8 cellular contexts compared by ENCODE assay signal in the genomic region with DNA sequence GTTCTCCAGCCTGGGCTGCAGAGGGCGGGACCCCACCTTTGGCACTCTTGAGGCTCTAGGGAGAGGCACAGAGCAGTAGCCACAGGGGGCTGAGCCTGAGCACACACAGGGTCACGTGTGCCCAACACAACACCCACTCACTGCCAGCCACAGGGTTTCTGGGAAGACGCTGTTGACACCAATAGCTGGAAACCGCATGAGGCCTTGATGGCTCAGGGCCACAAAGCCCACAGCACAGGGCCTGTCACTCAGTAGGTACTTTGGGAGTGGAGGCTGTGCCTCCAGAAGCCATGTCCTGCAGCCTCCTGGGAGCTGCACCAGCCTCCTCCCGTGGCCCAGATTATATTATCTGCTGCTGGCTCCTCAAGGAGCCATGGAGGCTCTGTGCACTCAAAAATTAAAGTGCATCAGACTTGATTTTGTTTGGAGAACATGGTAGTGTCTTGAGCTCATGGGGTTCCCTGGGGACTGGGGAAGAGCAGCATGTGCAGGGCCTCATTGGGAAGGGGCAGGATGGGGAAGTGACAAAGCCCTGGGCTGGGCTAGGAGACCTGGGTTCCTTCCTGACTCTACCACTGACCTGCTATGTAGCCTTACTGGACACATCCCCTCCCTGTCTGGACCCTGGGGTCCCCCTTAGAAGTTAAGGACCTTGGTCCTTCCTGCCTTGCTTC. TPM values are rescaled to one million over a fixed set of nuclear protein-coding genes. Genes with fewer than 3 reads are reported as not detected.
DNase-seq lines count a peak whose midpoint lies in the region; ATAC-seq, FAIRE-seq and TF ChIP-seq lines count a peak whose summit lies in the region.

No MANE protein-coding gene starts in this region.

- no peaks in the 10 kb centered on the region for H3K9me3 ChIP-seq in A549
- H3K9me3 ChIP-seq in SJCRH30 (replicated peaks), result no peaks in the 10 kb centered on the region

- TF ChIP-seq RAD21 in A549 (conservative IDR thresholded peaks at IDR 0.05 in 1 of 2, IDR thresholded peaks at IDR 0.05 in 1 of 2), result no peak

- peaks cover 79% of the 10 kb centered on the region for H3K4me1 Mint-ChIP-seq in activated naive CD4-positive, alpha-beta T cell treated with anti-CD3 and anti-CD28 coated beads, Interleukin-2, amount 10 ng/mL, durations not matched to agents 7 days and 5 days

- no peak overlapping the region for H3K4me3 ChIP-seq in A549
- H3K4me3 ChIP-seq in SJCRH30, result no peak overlapping the region

- peak overlapping the region; percentile 41 for H3K4me3 Mint-ChIP-seq in activated naive CD4-positive, alpha-beta T cell treated with anti-CD3 and anti-CD28 coated beads, Interleukin-2, amount 10 ng/mL, durations not matched to agents 7 days and 5 days

- no peak for TF ChIP-seq POLR2A in A549 (IDR thresholded peaks at IDR 0.05; ENCODE audit: low read length)

- no peak overlapping the region for H3K4me2 ChIP-seq in A549

- no peak for TF ChIP-seq EP300 in A549 (IDR thresholded peaks at IDR 0.05)

- TF ChIP-seq CTCF in A549 (IDR thresholded peaks at IDR 0.05), result no peak

- H3K36me3 Mint-ChIP-seq in activated naive CD4-positive, alpha-beta T cell treated with anti-CD3 and anti-CD28 coated beads, Interleukin-2, amount 10 ng/mL, durations not matched to agents 7 days and 5 days, result peaks cover 29% of the 10 kb centered on the region

- CTCF ChIA-PET in A549 (lab: Yijun Ruan, JAX), result interaction anchor here (0.9 to 35.9 kb wide), 8 partner anchors 8 to 169 kb away, joined by 3 to 859 read pairs (median 4); no protein-coding TSS in a partner anchor
- CTCF ChIA-PET in activated naive CD4-positive, alpha-beta T cell treated with anti-CD3 and anti-CD28 coated beads, Interleukin-2, amount 10 ng/mL, durations not matched to agents 7 days and 5 days (lab: Charles Lee), result interaction anchor here (0.9 to 2.6 kb wide), 11 partner anchors 8 to 169 kb away, joined by 3 to 15 read pairs (median 4); partner anchors contain the start of gene SREBF1

- no peak for FAIRE-seq in A549 (lab: Jason Lieb, UNC)

- no peaks in the 10 kb centered on the region for H3K9me3 Mint-ChIP-seq in activated naive CD4-positive, alpha-beta T cell treated with anti-CD3 and anti-CD28 coated beads, Interleukin-2, amount 10 ng/mL, durations not matched to agents 7 days and 5 days

- POLR2A ChIA-PET in A549 (lab: Yijun Ruan, JAX), result interaction anchor here (0.5 to 5.6 kb wide), 2 partner anchors 12 to 181 kb away, joined by 6 to 38 read pairs; partner anchors contain the start of gene SREBF1

- WGBS in A549 (ENCODE audit: missing lambda C conversion rate), result 70% methylated on average over 5 of the region's 5 CpGs

- H3K27ac Mint-ChIP-seq in activated naive CD4-positive, alpha-beta T cell treated with anti-CD3 and anti-CD28 coated beads, Interleukin-2, amount 10 ng/mL, durations not matched to agents 7 days and 5 days, result peak overlapping the region; percentile 99

- H3K4me1 ChIP-seq in A549 (peaks cover 19% of the 10 kb centered on the region), SJCRH30 (peaks cover 23% of the 10 kb centered on the region)

- H3K27ac ChIP-seq in A549 (peak overlapping the region; percentile 32 to 74; a peak in 4 of 6 replicates), SJCRH30 (no peak overlapping the region)

- DNase-seq in A549 (ENCODE audit: low read depth in 1 of 2, low spot score in 1 of 2) (no peak), SJCRH30 (peak; percentile 89 to 95), hypothalamus (lab: John Stamatoyannopoulos, UW) (peak in 33 of 51 donors; percentile 25 to 78 (median 45)), NCI-H226 (no peak)
- peak; percentile 92 for DNase-seq in activated naive CD4-positive, alpha-beta T cell treated with anti-CD3 and anti-CD28 coated beads, Interleukin-2, amount 10 ng/mL, durations not matched to agents 7 days and 5 days
- peak; percentile 88 for DNase-seq in stimulated activated CD4-positive, alpha-beta T cell treated with anti-CD3 and anti-CD28 coated beads, Interleukin-4, amount 100 ng/mL, for 24 hours

- no peaks in the 10 kb centered on the region for H3K27me3 Mint-ChIP-seq in activated naive CD4-positive, alpha-beta T cell treated with anti-CD3 and anti-CD28 coated beads, Interleukin-2, amount 10 ng/mL, durations not matched to agents 7 days and 5 days

- H3K36me3 ChIP-seq in SJCRH30, result no peaks in the 10 kb centered on the region

- no peaks in the 10 kb centered on the region for H3K27me3 ChIP-seq in SJCRH30

- ATAC-seq in A549 (peak in 1 of 2 experiments; percentile 37; a peak in 3 of 6 replicates), GM21723 (IDR thresholded peaks at IDR 0.05; ENCODE audit: unreplicated experiment) (peak; percentile 64), HG03521 (IDR thresholded peaks at IDR 0.05; ENCODE audit: unreplicated experiment) (no peak)

TF ChIP-seq in A549, 52 proteins besides CTCF, POLR2A, EP300 and RAD21:
- TF ChIP-seq JUNB (IDR thresholded peaks at IDR 0.05) (no peak), NPAS2 (CRISPR knock-in tag; IDR thresholded peaks at IDR 0.05; ENCODE audit: borderline replicate concordance) (no peak), RCOR1 (IDR thresholded peaks at IDR 0.05; ENCODE audit: low read depth, low read length) (no peak), TFCP2L1 (CRISPR knock-in tag; IDR thresholded peaks at IDR 0.05) (no peak), JUN (IDR thresholded peaks at IDR 0.05) (no peak)
- TF ChIP-seq, protein P1, sequence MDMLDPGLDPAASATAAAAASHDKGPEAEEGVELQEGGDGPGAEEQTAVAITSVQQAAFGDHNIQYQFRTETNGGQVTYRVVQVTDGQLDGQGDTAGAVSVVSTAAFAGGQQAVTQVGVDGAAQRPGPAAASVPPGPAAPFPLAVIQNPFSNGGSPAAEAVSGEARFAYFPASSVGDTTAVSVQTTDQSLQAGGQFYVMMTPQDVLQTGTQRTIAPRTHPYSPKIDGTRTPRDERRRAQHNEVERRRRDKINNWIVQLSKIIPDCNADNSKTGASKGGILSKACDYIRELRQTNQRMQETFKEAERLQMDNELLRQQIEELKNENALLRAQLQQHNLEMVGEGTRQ (IDR thresholded peaks at IDR 0.05), result peak; percentile 48; the same call in 1 of the 2 replicates
- TF ChIP-seq, protein P2, sequence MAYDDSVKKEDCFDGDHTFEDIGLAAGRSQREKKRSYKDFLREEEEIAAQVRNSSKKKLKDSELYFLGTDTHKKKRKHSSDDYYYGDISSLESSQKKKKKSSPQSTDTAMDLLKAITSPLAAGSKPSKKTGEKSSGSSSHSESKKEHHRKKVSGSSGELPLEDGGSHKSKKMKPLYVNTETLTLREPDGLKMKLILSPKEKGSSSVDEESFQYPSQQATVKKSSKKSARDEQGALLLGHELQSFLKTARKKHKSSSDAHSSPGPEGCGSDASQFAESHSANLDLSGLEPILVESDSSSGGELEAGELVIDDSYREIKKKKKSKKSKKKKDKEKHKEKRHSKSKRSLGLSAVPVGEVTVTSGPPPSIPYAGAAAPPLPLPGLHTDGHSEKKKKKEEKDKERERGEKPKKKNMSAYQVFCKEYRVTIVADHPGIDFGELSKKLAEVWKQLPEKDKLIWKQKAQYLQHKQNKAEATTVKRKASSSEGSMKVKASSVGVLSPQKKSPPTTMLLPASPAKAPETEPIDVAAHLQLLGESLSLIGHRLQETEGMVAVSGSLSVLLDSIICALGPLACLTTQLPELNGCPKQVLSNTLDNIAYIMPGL (CRISPR knock-in tag; IDR thresholded peaks at IDR 0.05; ENCODE audit: borderline replicate concordance), result no peak

RNA-seq across cellular contexts. Expression of gene SREBF1, which starts 12.5 kb away (rescaled TPM):
- polyA plus RNA-seq in A549 (2011; rRNA removed), result 47.4 and 54.6 TPM in 2 replicates
- polyA plus RNA-seq in A549 (2012; cell fraction: cytosol; rRNA removed), result 52.7 and 75.7 TPM in 2 replicates
- polyA plus RNA-seq in A549 (2012; cell fraction: nucleus; rRNA removed), result 415 and 599 TPM in 2 replicates
- polyA plus RNA-seq in A549 (2017; fragmentation: RNase III; extraction: RNeasy Plus Mini Kit Qiagen cat#74134 plus additional on column Dnase treatment), result 90.3 to 175 TPM (median 159 TPM) in 3 replicates
- 75.5 and 133 TPM in 2 replicates for polyA minus RNA-seq in A549 (2011; rRNA and poly(A)+ RNA removed)
- 65.3 and 74.1 TPM in 2 replicates for total RNA-seq in SJCRH30 (2014; rRNA removed; shearing (Covaris generic))

Comparison
In these comparisons a context has a peak if more than half of its experiments do, and no peak if none do; other contexts are left out.
1. DNase-seq: peak in SJCRH30 (2 of 2), activated naive CD4-positive, alpha-beta T cell treated with anti-CD3 and anti-CD28 coated beads, Interleukin-2, amount 10 ng/mL, durations not matched to agents 7 days and 5 days (single experiment), hypothalamus (33 of 51) and stimulated activated CD4-positive, alpha-beta T cell treated with anti-CD3 and anti-CD28 coated beads, Interleukin-4, amount 100 ng/mL, for 24 hours (single experiment); none in A549 (0 of 2) and NCI-H226 (single experiment).